8 cellular contexts compared by ENCODE assay signal in the genomic region with DNA sequence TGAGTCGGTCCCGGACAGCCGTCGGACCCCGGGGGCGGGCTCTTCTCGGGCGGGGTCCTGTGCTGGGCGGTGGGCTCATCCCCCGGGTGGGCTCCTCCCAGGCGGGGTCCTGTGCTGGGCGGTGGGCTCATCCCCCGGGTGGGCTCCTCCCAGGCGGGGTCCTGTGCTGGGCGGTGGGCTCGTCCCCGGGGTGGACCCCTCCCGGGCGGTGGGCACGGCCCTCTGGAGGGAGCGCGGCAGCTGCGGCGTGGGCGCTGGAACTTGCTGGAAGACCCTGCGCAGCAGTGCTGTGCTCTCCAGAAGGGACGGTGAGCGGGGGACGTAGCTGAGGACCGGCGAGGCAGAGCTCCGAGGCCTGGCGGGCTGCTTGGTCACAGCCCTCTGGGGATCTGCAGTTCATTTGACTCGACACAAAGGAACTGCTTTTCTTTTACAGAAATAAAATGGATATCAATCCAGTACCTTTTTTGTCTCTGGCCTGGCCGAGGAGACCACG. TPM values are rescaled to one million over a fixed set of nuclear protein-coding genes. Genes with fewer than 3 reads are reported as not detected.
DNase-seq lines count a peak whose midpoint lies in the region; ATAC-seq and TF ChIP-seq lines count a peak whose summit lies in the region.

No MANE protein-coding gene starts in this region.

- no peak for TF ChIP-seq POLR2A in gastrocnemius medialis (IDR thresholded peaks at IDR 0.05)

- TF ChIP-seq CTCF in gastrocnemius medialis (IDR thresholded peaks at IDR 0.05 in 4 of 5, conservative IDR thresholded peaks at IDR 0.05 in 1 of 5) = no peak

- H3K27ac Mint-ChIP-seq in activated T-cell treated with anti-CD3 and anti-CD28 coated beads, Interleukin-2, amount 50 U/mL, for 24 hours = peak overlapping the region; percentile 55
- H3K27ac Mint-ChIP-seq in activated naive CD8-positive, alpha-beta T cell = no peak overlapping the region

- H3K27me3 ChIP-seq in iPS DF 6.9 (ENCODE audit: control insufficient read depth, insufficient read depth, low read length) (no peaks in the 10 kb centered on the region), gastrocnemius medialis (peaks cover 19 to 24% (median 22%) of the 10 kb centered on the region in 3 donors)

- H3K4me1 Mint-ChIP-seq in activated T-cell treated with anti-CD3 and anti-CD28 coated beads, Interleukin-2, amount 50 U/mL, for 24 hours (ENCODE audit: low read depth) = peaks cover 24% of the 10 kb centered on the region
- H3K4me1 Mint-ChIP-seq in activated naive CD8-positive, alpha-beta T cell (ENCODE audit: low read depth) = peaks cover 11% of the 10 kb centered on the region

- H3K4me1 ChIP-seq in iPS DF 6.9 (ENCODE audit: control insufficient read depth, insufficient read depth, low read length) (peaks cover 3% of the 10 kb centered on the region; the same call in 1 of the 2 replicates), gastrocnemius medialis (peaks cover 0 to 9% of the 10 kb centered on the region in 2 donors)

- H3K4me3 Mint-ChIP-seq in activated T-cell treated with anti-CD3 and anti-CD28 coated beads, Interleukin-2, amount 50 U/mL, for 24 hours = peak overlapping the region; percentile 67
- peak overlapping the region; percentile 76 for H3K4me3 Mint-ChIP-seq in activated naive CD8-positive, alpha-beta T cell

- no CpG with 5 or more reads among the region's 36 CpGs for WGBS in iPS DF 6.9 (ENCODE audit: insufficient coverage, insufficient read length)

- no peak overlapping the region for H3K27ac ChIP-seq in iPS DF 6.9 (ENCODE audit: low read length)
- peak overlapping the region; percentile 57 to 78 (median 67) for H3K27ac ChIP-seq in gastrocnemius medialis

- peak; percentile 42 for DNase-seq in activated T-cell treated with anti-CD3 and anti-CD28 coated beads, Interleukin-2, amount 50 U/mL, for 24 hours
- DNase-seq in activated T-cell treated with anti-CD3 and anti-CD28 coated beads for 4 hours (no peak), iPS DF 6.9 (ENCODE audit: low read depth, low spot score) (no peak), gastrocnemius medialis (no peak), NCI-H128 (lab: John Stamatoyannopoulos, UW; ENCODE audit: unreplicated experiment) (no peak)

- in situ Hi-C loops in gastrocnemius medialis (cut with MboI; ENCODE audit: low sequenced_read_pairs in 4 of 4) = no loop called here

- H3K27me3 Mint-ChIP-seq in activated T-cell treated with anti-CD3 and anti-CD28 coated beads, Interleukin-2, amount 50 U/mL, for 24 hours = peaks cover 7% of the 10 kb centered on the region
- H3K27me3 Mint-ChIP-seq in activated naive CD8-positive, alpha-beta T cell = no peaks in the 10 kb centered on the region

- intact Hi-C loops in gastrocnemius medialis (cut with DNase I; ENCODE audit: low total_unique reads) = loop anchor here (2.0 kb wide), 1 partner anchor 55 kb away; no protein-coding TSS in a partner anchor

- peak in 1 of 2 donors; percentile 43 for ATAC-seq in gastrocnemius medialis
- no peak for ATAC-seq in HG03097 (IDR thresholded peaks at IDR 0.05; ENCODE audit: low FRiP score, unreplicated experiment)
- ATAC-seq in HG03175 (IDR thresholded peaks at IDR 0.05; ENCODE audit: unreplicated experiment) = no peak

- H3K36me3 Mint-ChIP-seq in activated T-cell treated with anti-CD3 and anti-CD28 coated beads, Interleukin-2, amount 50 U/mL, for 24 hours (ENCODE audit: low read depth) = peaks cover 2% of the 10 kb centered on the region
- H3K36me3 Mint-ChIP-seq in activated naive CD8-positive, alpha-beta T cell = no peaks in the 10 kb centered on the region

- H3K4me3 ChIP-seq in iPS DF 6.9 (ENCODE audit: low read length) = peak overlapping the region; percentile 98
- H3K4me3 ChIP-seq in gastrocnemius medialis = peak overlapping the region; percentile 54 to 74 (median 64)

- H3K36me3 ChIP-seq in iPS DF 6.9 (ENCODE audit: control insufficient read depth, insufficient read depth, low read length) = no peaks in the 10 kb centered on the region
- no peaks in the 10 kb centered on the region for H3K36me3 ChIP-seq in gastrocnemius medialis

- H3K9me3 ChIP-seq in iPS DF 6.9 (ENCODE audit: control insufficient read depth, insufficient read depth, low read length) (no peaks in the 10 kb centered on the region), gastrocnemius medialis (no peaks in the 10 kb centered on the region)

- no peaks in the 10 kb centered on the region for H3K9me3 Mint-ChIP-seq in activated T-cell treated with anti-CD3 and anti-CD28 coated beads, Interleukin-2, amount 50 U/mL, for 24 hours
- H3K9me3 Mint-ChIP-seq in activated naive CD8-positive, alpha-beta T cell (ENCODE audit: low read depth) = no peaks in the 10 kb centered on the region

RNA-seq across cellular contexts. Expression of gene JAM3, which starts 0.6 kb away (rescaled TPM):
- total RNA-seq in gastrocnemius medialis = 1 to 10 TPM; 3.5 to 9.7 (median 6.2) TPM
